In genomic region chr1:36653850-36654249, GRCh38 we compare ENCODE assay signal across 12 cellular contexts.
A peak's percentile ranks its signal among the peaks of the same experiment; 100 is the strongest.
DNase-seq lines count a peak whose midpoint lies in the region; ATAC-seq and TF ChIP-seq lines count a peak whose summit lies in the region.
"Had no signal": no experiment of that assay in that cellular context is flagged by ENCODE, and none has a peak within 500 bp of the region (broad histone marks: within the 10 kb centered on the region; RNA-seq: fewer than 3 reads in every experiment).

No MANE protein-coding gene starts in this region.

- H3K27me3 Mint-ChIP-seq in MCF 10A (ENCODE audit: insufficient read depth, unreplicated experiment), result peaks cover 63% of the 10 kb centered on the region

- ATAC-seq in HG03095 (IDR thresholded peaks at IDR 0.05; ENCODE audit: unreplicated experiment) (no peak), gastrocnemius medialis (no peak)
- ATAC-seq: natural killer cell had no signal

- H3K4me3 Mint-ChIP-seq in MCF 10A (ENCODE audit: unreplicated experiment), result no peak overlapping the region
- H3K4me3 Mint-ChIP-seq: CD14-positive monocyte, natural killer cell had no signal

- CTCF ChIA-PET in A673 (lab: Charles Lee), result no interaction called here
- CTCF ChIA-PET in MCF 10A (lab: Yijun Ruan, JAX), result interaction anchor here (0.5 kb wide), 1 partner anchor 856 kb away, joined by 5 read pairs; no protein-coding TSS in a partner anchor

- no TSS peak for BruUV-seq in A673 (replicated peaks; lab: Mats Ljungman, UMichigan)
- BruUV-seq in MCF 10A (replicated peaks; lab: Mats Ljungman, UMichigan), result no TSS peak

- no peak for TF ChIP-seq CTCF in A673 (conservative IDR thresholded peaks at IDR 0.05; ENCODE audit: low read depth, low read length)
- TF ChIP-seq CTCF in MCF 10A (IDR thresholded peaks at IDR 0.05; ENCODE audit: unreplicated experiment), result no peak
- no peak for TF ChIP-seq CTCF in gastrocnemius medialis (IDR thresholded peaks at IDR 0.05 in 4 of 5, conservative IDR thresholded peaks at IDR 0.05 in 1 of 5)

- H3K36me3 ChIP-seq in A673 (ENCODE audit: insufficient read depth, low read length, poor library complexity, severe bottlenecking) (no peaks in the 10 kb centered on the region), gastrocnemius medialis (no peaks in the 10 kb centered on the region)
- H3K36me3 ChIP-seq: HAP-1 had no signal

- no peak overlapping the region for H3K27ac Mint-ChIP-seq in MCF 10A (ENCODE audit: low read depth, unreplicated experiment)
- H3K27ac Mint-ChIP-seq: natural killer cell had no signal

- in situ Hi-C loops in gastrocnemius medialis (cut with MboI; ENCODE audit: low sequenced_read_pairs in 4 of 4), result no loop called here

- H3K4me3 ChIP-seq in A673 (ENCODE audit: low read depth, low read length, poor library complexity, severe bottlenecking) (no peak overlapping the region), gastrocnemius medialis (no peak overlapping the region)
- H3K4me3 ChIP-seq: HAP-1 had no signal

- H3K9me3 ChIP-seq in A673 (ENCODE audit: low read depth, low read length, poor library complexity, severe bottlenecking) (no peaks in the 10 kb centered on the region), gastrocnemius medialis (no peaks in the 10 kb centered on the region)
- H3K9me3 ChIP-seq: HAP-1 had no signal

- no peaks in the 10 kb centered on the region for H3K9me3 Mint-ChIP-seq in MCF 10A (ENCODE audit: unreplicated experiment)
- H3K9me3 Mint-ChIP-seq: natural killer cell had no signal

- H3K4me1 Mint-ChIP-seq in MCF 10A (ENCODE audit: insufficient read depth, unreplicated experiment), result peaks cover 4% of the 10 kb centered on the region

- POLR2A ChIA-PET in A673 (lab: Charles Lee; ENCODE audit: low non-redundant PET) (no interaction called here), MCF 10A (lab: Yijun Ruan, JAX) (no interaction called here)

- no peaks in the 10 kb centered on the region for H3K36me3 Mint-ChIP-seq in MCF 10A (ENCODE audit: insufficient read depth, unreplicated experiment)
- H3K36me3 Mint-ChIP-seq: CD14-positive monocyte, natural killer cell had no signal

- intact Hi-C loops in A673 (cut with micrococcal nuclease; ENCODE audit: unreplicated experiment), result no loop called here
- intact Hi-C loops in MCF 10A (cut with micrococcal nuclease), result no loop called here
- intact Hi-C loops in gastrocnemius medialis (cut with DNase I; ENCODE audit: low total_unique reads), result no loop called here

- no peaks in the 10 kb centered on the region for H3K4me1 ChIP-seq in A673 (ENCODE audit: insufficient read depth, low read length, poor library complexity, severe bottlenecking)
- H3K4me1 ChIP-seq in gastrocnemius medialis, result no peaks in the 10 kb centered on the region
- H3K4me1 ChIP-seq: HAP-1 had no signal

- no peak for TF ChIP-seq POLR2A in gastrocnemius medialis (IDR thresholded peaks at IDR 0.05)

- H3K27ac ChIP-seq in A673 (ENCODE audit: low read depth, low read length, poor library complexity, severe bottlenecking) (no peak overlapping the region), gastrocnemius medialis (no peak overlapping the region)

- DNase-seq in A673 (ENCODE audit: low spot score) (peak; percentile 8), LHCN-M2 (ENCODE audit: low read depth) (peak; percentile 8), MCF 10A (ENCODE audit: unreplicated experiment) (peak; percentile 57), hypothalamus (lab: John Stamatoyannopoulos, UW) (peak; percentile 3 to 94 (median 69)), hepatic stellate cell (ENCODE audit: low spot score) (no peak), LoVo (ENCODE audit: low spot score) (no peak), gastrocnemius medialis (no peak)
- DNase-seq: activated CD4-positive, alpha-beta T cell treated with anti-CD3 and anti-CD28 coated beads for 4 hours; natural killer cell had no signal

- peaks cover 26% of the 10 kb centered on the region for H3K27me3 ChIP-seq in A673 (replicated peaks; ENCODE audit: insufficient read depth, low read depth, low read length, poor library complexity)
- H3K27me3 ChIP-seq in gastrocnemius medialis, result peaks cover 0 to 22% (median 5%) of the 10 kb centered on the region in 3 donors

Comparison
In these comparisons a context has a peak if more than half of its experiments do, and no peak if none do; other contexts are left out.
1. DNase-seq: peak in A673 (single experiment), LHCN-M2 (single experiment), MCF 10A (single experiment) and hypothalamus (51 of 51); none in hepatic stellate cell (single experiment), LoVo (single experiment) and gastrocnemius medialis (0 of 2).